8 cellular contexts compared by ENCODE assay signal in genomic region chr6:26199057-26199772, GRCh38.
A peak's percentile ranks its signal among the peaks of the same experiment; 100 is the strongest.
DNase-seq lines count a peak whose midpoint lies in the region; ATAC-seq and TF ChIP-seq lines count a peak whose summit lies in the region.

No MANE protein-coding gene starts in this region.

- H3K4me3 Mint-ChIP-seq in Caco-2 (ENCODE audit: unreplicated experiment) (peak overlapping the region; percentile 87), memory B cell (peak overlapping the region; percentile 89)

- peaks cover 14% of the 10 kb centered on the region for H3K4me1 Mint-ChIP-seq in Caco-2 (ENCODE audit: low read depth, unreplicated experiment)
- peaks cover 24% of the 10 kb centered on the region for H3K4me1 Mint-ChIP-seq in memory B cell

- POLR2A ChIA-PET in Caco-2 (lab: Charles Lee), result interaction anchor here (0.5 to 7.6 kb wide), 30 partner anchors 10 to 1694 kb away, joined by 3 to 142 read pairs (median 5); a partner anchor contains a TSS

- DNase-seq in Caco-2, result peak; percentile 81 to 82
- peak; percentile 90 for DNase-seq in NCI-H774 (lab: John Stamatoyannopoulos, UW)
- DNase-seq in activated CD8-positive, alpha-beta memory T cell treated with anti-CD3 and anti-CD28 coated beads for 24 hours, result peak; percentile 92
- DNase-seq in memory B cell (ENCODE audit: low spot score in 2 of 2), result peak; percentile 82 to 86
- peak; percentile 50 for DNase-seq in stimulated activated CD8-positive, alpha-beta memory T cell treated with anti-CD3 and anti-CD28 coated beads, Interleukin-4, amount 100 ng/mL, for 24 hours (ENCODE audit: low read depth)

- peak overlapping the region; percentile 99 for H3K27ac Mint-ChIP-seq in Caco-2 (ENCODE audit: unreplicated experiment)
- peak overlapping the region; percentile 98 for H3K27ac Mint-ChIP-seq in memory B cell

- peaks cover 76% of the 10 kb centered on the region for H3K36me3 Mint-ChIP-seq in Caco-2 (ENCODE audit: insufficient read depth, unreplicated experiment)
- H3K36me3 Mint-ChIP-seq in memory B cell, result peaks cover 4% of the 10 kb centered on the region

- H3K9me3 ChIP-seq in Caco-2, result no peaks in the 10 kb centered on the region
- no peaks in the 10 kb centered on the region for H3K9me3 ChIP-seq in endocrine pancreas (ENCODE audit: control insufficient read depth, low read length)

- H3K27me3 Mint-ChIP-seq in Caco-2 (ENCODE audit: insufficient read depth, unreplicated experiment), result peaks cover 3% of the 10 kb centered on the region
- H3K27me3 Mint-ChIP-seq in memory B cell, result no peaks in the 10 kb centered on the region

- H3K4me3 ChIP-seq in Caco-2 (ENCODE audit: low read depth, low read length), result peak overlapping the region; percentile 63
- peak overlapping the region; percentile 79 for H3K4me3 ChIP-seq in endocrine pancreas (ENCODE audit: control insufficient read depth, insufficient read depth, low read length)

- H3K4me1 ChIP-seq in Caco-2 (peaks cover 4% of the 10 kb centered on the region; the same call in 1 of the 2 replicates), endocrine pancreas (ENCODE audit: control insufficient read depth, insufficient read depth, low read length) (no peaks in the 10 kb centered on the region)

- H3K9ac ChIP-seq in endocrine pancreas (ENCODE audit: control insufficient read depth, insufficient read depth, low read length), result no peak overlapping the region

- ATAC-seq in GM19467 (IDR thresholded peaks at IDR 0.05; ENCODE audit: unreplicated experiment) (peak; percentile 47), HG03571 (IDR thresholded peaks at IDR 0.05; ENCODE audit: unreplicated experiment) (peak; percentile 52), memory B cell (ENCODE audit: low read depth) (peak; percentile 64)

- intact Hi-C loops in Caco-2 (cut with micrococcal nuclease; ENCODE audit: unreplicated experiment), result loop anchor here (2.0 to 5.0 kb wide), 6 partner anchors 73 to 1693 kb away; a partner anchor contains a TSS

- no TSS peak for BruUV-seq in Caco-2 (replicated peaks; lab: Mats Ljungman, UMichigan)

- TF ChIP-seq CTCF in Caco-2 (IDR thresholded peaks at IDR 0.05; ENCODE audit: insufficient read depth in 1 of 2, low read depth in 1 of 2, low read length in 1 of 2, severe bottlenecking in 1 of 2, unreplicated experiment in 1 of 2), result no peak

- no peaks in the 10 kb centered on the region for H3K36me3 ChIP-seq in Caco-2 (ENCODE audit: control insufficient read depth, insufficient read depth, low read length)
- H3K36me3 ChIP-seq in endocrine pancreas (ENCODE audit: control insufficient read depth, insufficient read depth, low read length), result no peaks in the 10 kb centered on the region

- CTCF ChIA-PET in Caco-2 (lab: Charles Lee), result interaction anchor here (0.6 to 1.0 kb wide), 2 partner anchors 74 to 173 kb away, joined by 3 read pairs; a partner anchor contains a TSS

- H3K27me3 ChIP-seq in Caco-2 (replicated peaks; ENCODE audit: control insufficient read depth, insufficient read depth, low read length) (no peaks in the 10 kb centered on the region), endocrine pancreas (ENCODE audit: control insufficient read depth, insufficient read depth, low read length) (no peaks in the 10 kb centered on the region)

- no peaks in the 10 kb centered on the region for H3K9me3 Mint-ChIP-seq in Caco-2 (ENCODE audit: unreplicated experiment)
- peaks cover 2% of the 10 kb centered on the region for H3K9me3 Mint-ChIP-seq in memory B cell

Comparison
In these comparisons a context has a peak if more than half of its experiments do, and no peak if none do; other contexts are left out.
1. Peak in every context shown above with its lines: DNase-seq, ATAC-seq and H3K4me3 ChIP-seq.